23 cellular contexts compared by ENCODE assay signal in genomic region chr5:169786219-169786618, GRCh38.
DNase-seq lines count a peak whose midpoint lies in the region; ATAC-seq and TF ChIP-seq lines count a peak whose summit lies in the region.
"Had no signal": no experiment of that assay in that cellular context is flagged by ENCODE, and none has a peak within 500 bp of the region (broad histone marks: within the 10 kb centered on the region; RNA-seq: fewer than 3 reads in every experiment).

No MANE protein-coding gene starts in this region.

- H3K4me1 Mint-ChIP-seq in MCF 10A (ENCODE audit: insufficient read depth, unreplicated experiment) = peaks cover 29% of the 10 kb centered on the region
- H3K4me1 Mint-ChIP-seq in activated CD8-positive, alpha-beta memory T cell treated with anti-CD3 and anti-CD28 coated beads, Interleukin-2, amount 10 ng/mL, durations not matched to agents 7 days and 5 days = peaks cover 10% of the 10 kb centered on the region

- TF ChIP-seq POLR2A in breast epithelium (IDR thresholded peaks at IDR 0.05) = no peak

- H3K4me3 ChIP-seq in breast epithelium (no peak overlapping the region), fibroblast of the aortic adventitia (ENCODE audit: low read depth, low read length) (no peak overlapping the region)
- H3K4me3 ChIP-seq: GM23338, mucosa of descending colon, right lobe of liver, vagina had no signal

- CTCF ChIA-PET in MCF 10A (lab: Yijun Ruan, JAX) = interaction anchor here (0.6 kb wide), 1 partner anchor 16 kb away, joined by 3 read pairs; no protein-coding TSS in a partner anchor
- CTCF ChIA-PET in activated CD8-positive, alpha-beta memory T cell treated with anti-CD3 and anti-CD28 coated beads, Interleukin-2, amount 10 ng/mL, durations not matched to agents 7 days and 5 days (lab: Charles Lee) = no interaction called here

- H3K36me3 ChIP-seq in breast epithelium = no peaks in the 10 kb centered on the region
- H3K36me3 ChIP-seq: right lobe of liver, vagina had no signal

- BruUV-seq in MCF 10A (replicated peaks; lab: Mats Ljungman, UMichigan) = no TSS peak

- POLR2A ChIA-PET in MCF 10A (lab: Yijun Ruan, JAX) = no interaction called here

- H3K4me3 Mint-ChIP-seq in MCF 10A (ENCODE audit: unreplicated experiment) = no peak overlapping the region
- no peak overlapping the region for H3K4me3 Mint-ChIP-seq in activated CD8-positive, alpha-beta memory T cell treated with anti-CD3 and anti-CD28 coated beads, Interleukin-2, amount 10 ng/mL, durations not matched to agents 7 days and 5 days
- H3K4me3 Mint-ChIP-seq: activated CD4-positive, alpha-beta memory T cell treated with anti-CD3 and anti-CD28 coated beads, Interleukin-2, amount 10 ng/mL, durations not matched to agents 7 days and 5 days; activated naive CD8-positive, alpha-beta T cell treated with anti-CD3 and anti-CD28 coated beads, Interleukin-2, amount 10 ng/mL, durations not matched to agents 7 days and 5 days; activated T-helper 1 cell treated with anti-CD3 and anti-CD28 coated beads, Interleukin-12 subunit alpha, Interleukin-12 subunit beta, Interleukin-2, Interleukin-4 antibody, amounts not matched to agents 30 ng/mL and 10 ng/mL and 1 ng/mL, durations not matched to agents 14 hours and 24 hours and 36 hours; GM23338 had no signal

- intact Hi-C loops in MCF 10A (cut with micrococcal nuclease) = no loop called here
- intact Hi-C loops in breast epithelium (cut with DNase I; ENCODE audit: low total_unique reads) = loop anchor here (5.0 kb wide), 1 partner anchor 546 kb away; no protein-coding TSS in a partner anchor

- DNase-seq in MCF 10A (ENCODE audit: unreplicated experiment) = no peak
- no peak for DNase-seq in breast epithelium (ENCODE audit: low spot score in 2 of 2)
- peak; percentile 52 for DNase-seq in RPMI7951 (ENCODE audit: low read depth)
- peak; percentile 51 for DNase-seq in fibroblast of the aortic adventitia (ENCODE audit: low read depth)
- no peak for DNase-seq in NCI-H2029 treated with DMSO at 0.1 percent for 48 hours (lab: John Stamatoyannopoulos, UW)
- DNase-seq in NCI-H82 treated with DMSO at 0.1 percent for 48 hours (lab: John Stamatoyannopoulos, UW; ENCODE audit: unreplicated experiment) = no peak
- DNase-seq in DMS 273 treated with DMSO at 0.1 percent for 48 hours (lab: John Stamatoyannopoulos, UW) = no peak
- no peak for DNase-seq in activated CD8-positive, alpha-beta memory T cell treated with anti-CD3 and anti-CD28 coated beads, Interleukin-2, amount 10 ng/mL, durations not matched to agents 7 days and 5 days
- DNase-seq: activated CD4-positive, alpha-beta memory T cell treated with anti-CD3 and anti-CD28 coated beads, Interleukin-2, amount 10 ng/mL, durations not matched to agents 7 days and 5 days; activated naive CD8-positive, alpha-beta T cell treated with anti-CD3 and anti-CD28 coated beads, Interleukin-2, amount 10 ng/mL, durations not matched to agents 7 days and 5 days; effector CD8-positive, alpha-beta T cell; GDM1; KBM-7; left colon; mucosa of descending colon; NCI-H1048; NCI-H2081 treated with DMSO at 0.1 percent for 48 hours; NCI-H526 treated with DMSO at 0.1 percent for 48 hours; right lobe of liver; RPMI8226 had no signal

- H3K4me1 ChIP-seq in breast epithelium = no peaks in the 10 kb centered on the region
- H3K4me1 ChIP-seq: right lobe of liver, vagina had no signal

- H3K36me3 Mint-ChIP-seq in MCF 10A (ENCODE audit: insufficient read depth, unreplicated experiment) = no peaks in the 10 kb centered on the region
- peaks cover 24% of the 10 kb centered on the region for H3K36me3 Mint-ChIP-seq in activated CD8-positive, alpha-beta memory T cell treated with anti-CD3 and anti-CD28 coated beads, Interleukin-2, amount 10 ng/mL, durations not matched to agents 7 days and 5 days

- no peak overlapping the region for H3K27ac ChIP-seq in breast epithelium
- H3K27ac ChIP-seq: right lobe of liver, vagina had no signal

- TF ChIP-seq CTCF in MCF 10A (IDR thresholded peaks at IDR 0.05; ENCODE audit: unreplicated experiment) (no peak), breast epithelium (IDR thresholded peaks at IDR 0.05) (no peak), fibroblast of the aortic adventitia (IDR thresholded peaks at IDR 0.05; ENCODE audit: insufficient read depth, low read length) (no peak)

- H3K9me3 Mint-ChIP-seq in MCF 10A (ENCODE audit: unreplicated experiment) = no peaks in the 10 kb centered on the region
- H3K9me3 Mint-ChIP-seq in activated CD8-positive, alpha-beta memory T cell treated with anti-CD3 and anti-CD28 coated beads, Interleukin-2, amount 10 ng/mL, durations not matched to agents 7 days and 5 days (ENCODE audit: low read depth) = no peaks in the 10 kb centered on the region
- H3K9me3 Mint-ChIP-seq: activated CD4-positive, alpha-beta memory T cell treated with anti-CD3 and anti-CD28 coated beads, Interleukin-2, amount 10 ng/mL, durations not matched to agents 7 days and 5 days; activated naive CD8-positive, alpha-beta T cell treated with anti-CD3 and anti-CD28 coated beads, Interleukin-2, amount 10 ng/mL, durations not matched to agents 7 days and 5 days; activated T-helper 1 cell treated with anti-CD3 and anti-CD28 coated beads, Interleukin-12 subunit alpha, Interleukin-12 subunit beta, Interleukin-2, Interleukin-4 antibody, amounts not matched to agents 30 ng/mL and 10 ng/mL and 1 ng/mL, durations not matched to agents 14 hours and 24 hours and 36 hours; GM23338 had no signal

- H3K27ac Mint-ChIP-seq in MCF 10A (ENCODE audit: low read depth, unreplicated experiment) = peak overlapping the region; percentile 3
- no peak overlapping the region for H3K27ac Mint-ChIP-seq in activated CD8-positive, alpha-beta memory T cell treated with anti-CD3 and anti-CD28 coated beads, Interleukin-2, amount 10 ng/mL, durations not matched to agents 7 days and 5 days
- H3K27ac Mint-ChIP-seq: activated CD4-positive, alpha-beta memory T cell treated with anti-CD3 and anti-CD28 coated beads, Interleukin-2, amount 10 ng/mL, durations not matched to agents 7 days and 5 days; activated naive CD8-positive, alpha-beta T cell treated with anti-CD3 and anti-CD28 coated beads, Interleukin-2, amount 10 ng/mL, durations not matched to agents 7 days and 5 days; activated T-helper 1 cell treated with anti-CD3 and anti-CD28 coated beads, Interleukin-12 subunit alpha, Interleukin-12 subunit beta, Interleukin-2, Interleukin-4 antibody, amounts not matched to agents 30 ng/mL and 10 ng/mL and 1 ng/mL, durations not matched to agents 14 hours and 24 hours and 36 hours; GM23338 had no signal

- H3K27me3 Mint-ChIP-seq in MCF 10A (ENCODE audit: insufficient read depth, unreplicated experiment) = no peaks in the 10 kb centered on the region
- H3K27me3 Mint-ChIP-seq in activated CD8-positive, alpha-beta memory T cell treated with anti-CD3 and anti-CD28 coated beads, Interleukin-2, amount 10 ng/mL, durations not matched to agents 7 days and 5 days = no peaks in the 10 kb centered on the region
- H3K27me3 Mint-ChIP-seq: activated CD4-positive, alpha-beta memory T cell treated with anti-CD3 and anti-CD28 coated beads, Interleukin-2, amount 10 ng/mL, durations not matched to agents 7 days and 5 days; activated naive CD8-positive, alpha-beta T cell treated with anti-CD3 and anti-CD28 coated beads, Interleukin-2, amount 10 ng/mL, durations not matched to agents 7 days and 5 days had no signal

- no peaks in the 10 kb centered on the region for H3K9me3 ChIP-seq in breast epithelium
- H3K9me3 ChIP-seq: mucosa of descending colon, right lobe of liver, vagina had no signal

- no peak for ATAC-seq in activated CD8-positive, alpha-beta memory T cell treated with anti-CD3 and anti-CD28 coated beads, Interleukin-2, amount 10 ng/mL, durations not matched to agents 7 days and 5 days
- ATAC-seq: GM23338, left colon, mucosa of descending colon, right lobe of liver had no signal

- no peaks in the 10 kb centered on the region for H3K27me3 ChIP-seq in breast epithelium
- H3K27me3 ChIP-seq: right lobe of liver, vagina had no signal

Comparison
In these comparisons a context has a peak if more than half of its experiments do, and no peak if none do; other contexts are left out.
1. DNase-seq: peak in RPMI7951 (single experiment) and fibroblast of the aortic adventitia (single experiment); none in MCF 10A (single experiment), breast epithelium (0 of 2), NCI-H2029 treated with DMSO at 0.1 percent for 48 hours (single experiment), NCI-H82 treated with DMSO at 0.1 percent for 48 hours (single experiment), DMS 273 treated with DMSO at 0.1 percent for 48 hours (single experiment) and activated CD8-positive, alpha-beta memory T cell treated with anti-CD3 and anti-CD28 coated beads, Interleukin-2, amount 10 ng/mL, durations not matched to agents 7 days and 5 days (single experiment).